ENCODE assay signal across 14 cellular contexts in the genomic region with DNA sequence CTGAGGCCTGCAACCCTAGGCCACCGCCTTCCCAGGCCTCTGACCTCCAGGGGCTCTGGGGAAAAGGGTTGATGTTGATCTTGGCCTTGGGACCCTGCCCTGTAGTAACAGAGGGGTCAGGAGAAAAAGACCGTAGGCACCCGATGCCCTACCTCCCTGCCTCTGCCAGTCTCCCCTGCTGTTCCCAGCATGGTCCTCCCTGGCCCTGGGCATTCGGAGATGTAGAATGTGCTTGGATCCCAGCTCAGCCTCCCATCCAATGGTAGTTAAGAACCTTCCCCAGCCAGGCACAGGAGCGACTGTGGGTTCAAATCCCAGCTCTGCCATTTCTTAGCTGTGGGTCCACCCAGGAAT.
DNase-seq lines count a peak whose midpoint lies in the region; ATAC-seq and TF ChIP-seq lines count a peak whose summit lies in the region.
"Had no signal": no experiment of that assay in that cellular context is flagged by ENCODE, and none has a peak within 500 bp of the region (broad histone marks: within the 10 kb centered on the region; RNA-seq: fewer than 3 reads in every experiment).

No MANE protein-coding gene starts in this region.

- no peak for DNase-seq in activated CD4-positive, alpha-beta T cell treated with anti-CD3 and anti-CD28 coated beads for 36 hours
- DNase-seq in activated CD4-positive, alpha-beta T cell treated with anti-CD3 and anti-CD28 coated beads for 1 hour = no peak
- no peak for DNase-seq in activated CD8-positive, alpha-beta T cell treated with anti-CD3 and anti-CD28 coated beads for 36 hours
- DNase-seq in memory B cell (ENCODE audit: low spot score in 2 of 2) = no peak
- DNase-seq in immature natural killer cell = no peak
- no peak for DNase-seq in C1 segment of cervical spinal cord (lab: John Stamatoyannopoulos, UW)
- DNase-seq in mucosa of gallbladder (ENCODE audit: low spot score) = no peak
- DNase-seq: Caco-2; effector CD4-positive, alpha-beta T cell; NCI-H82; right cardiac atrium; thyroid gland had no signal

- H3K9me3 Mint-ChIP-seq in activated CD4-positive, alpha-beta T cell treated with anti-CD3 and anti-CD28 coated beads for 36 hours (ENCODE audit: low read depth) = no peaks in the 10 kb centered on the region
- no peaks in the 10 kb centered on the region for H3K9me3 Mint-ChIP-seq in activated CD8-positive, alpha-beta T cell treated with anti-CD3 and anti-CD28 coated beads for 36 hours
- H3K9me3 Mint-ChIP-seq in memory B cell = no peaks in the 10 kb centered on the region
- no peaks in the 10 kb centered on the region for H3K9me3 Mint-ChIP-seq in immature natural killer cell
- H3K9me3 Mint-ChIP-seq: neural progenitor cell had no signal

- H3K36me3 Mint-ChIP-seq in activated CD4-positive, alpha-beta T cell treated with anti-CD3 and anti-CD28 coated beads for 36 hours (ENCODE audit: low read depth) = no peaks in the 10 kb centered on the region
- no peaks in the 10 kb centered on the region for H3K36me3 Mint-ChIP-seq in activated CD8-positive, alpha-beta T cell treated with anti-CD3 and anti-CD28 coated beads for 36 hours (ENCODE audit: low read depth)
- H3K36me3 Mint-ChIP-seq in memory B cell = no peaks in the 10 kb centered on the region
- no peaks in the 10 kb centered on the region for H3K36me3 Mint-ChIP-seq in immature natural killer cell
- H3K36me3 Mint-ChIP-seq: neural progenitor cell had no signal

- TF ChIP-seq CTCF in activated CD8-positive, alpha-beta T cell treated with anti-CD3 and anti-CD28 coated beads for 36 hours (IDR thresholded peaks at IDR 0.05) = no peak

- CTCF ChIA-PET in activated CD4-positive, alpha-beta T cell treated with anti-CD3 and anti-CD28 coated beads for 36 hours (lab: Charles Lee) = interaction anchor here (0.7 to 1.1 kb wide), 5 partner anchors 12 to 770 kb away, joined by 3 to 7 read pairs (median 4); no protein-coding TSS in a partner anchor
- CTCF ChIA-PET in activated CD8-positive, alpha-beta T cell treated with anti-CD3 and anti-CD28 coated beads for 36 hours (lab: Charles Lee) = interaction anchor here (0.6 to 1.3 kb wide), 4 partner anchors 31 to 461 kb away, joined by 3 to 7 read pairs (median 4); no protein-coding TSS in a partner anchor

- peaks cover 56% of the 10 kb centered on the region for H3K27me3 Mint-ChIP-seq in activated CD4-positive, alpha-beta T cell treated with anti-CD3 and anti-CD28 coated beads for 36 hours
- H3K27me3 Mint-ChIP-seq in activated CD8-positive, alpha-beta T cell treated with anti-CD3 and anti-CD28 coated beads for 36 hours = peaks cover 52% of the 10 kb centered on the region
- H3K27me3 Mint-ChIP-seq in memory B cell (peaks cover 9% of the 10 kb centered on the region), immature natural killer cell (ENCODE audit: low read depth in 3 of 3) (peaks cover 5 to 17% (median 7%) of the 10 kb centered on the region in 3 donors)

- H3K27ac Mint-ChIP-seq in activated CD4-positive, alpha-beta T cell treated with anti-CD3 and anti-CD28 coated beads for 36 hours = no peak overlapping the region
- H3K27ac Mint-ChIP-seq in activated CD8-positive, alpha-beta T cell treated with anti-CD3 and anti-CD28 coated beads for 36 hours = no peak overlapping the region
- H3K27ac Mint-ChIP-seq in memory B cell (no peak overlapping the region), immature natural killer cell (peak overlapping the region in 1 of 6 donors; percentile 27)

- ATAC-seq in activated CD4-positive, alpha-beta T cell treated with anti-CD3 and anti-CD28 coated beads for 36 hours = peak; percentile 14
- peak; percentile 10 for ATAC-seq in GM21529 (IDR thresholded peaks at IDR 0.05; ENCODE audit: unreplicated experiment)
- no peak for ATAC-seq in activated CD8-positive, alpha-beta T cell treated with anti-CD3 and anti-CD28 coated beads for 36 hours
- ATAC-seq in memory B cell (ENCODE audit: low read depth) = no peak
- ATAC-seq: right cardiac atrium had no signal

- POLR2A ChIA-PET in activated CD4-positive, alpha-beta T cell treated with anti-CD3 and anti-CD28 coated beads for 36 hours (lab: Charles Lee) = no interaction called here
- POLR2A ChIA-PET in activated CD8-positive, alpha-beta T cell treated with anti-CD3 and anti-CD28 coated beads for 36 hours (lab: Charles Lee) = interaction anchor here (1.2 kb wide), 1 partner anchor 26 kb away, joined by 3 read pairs; no protein-coding TSS in a partner anchor

- H3K4me1 Mint-ChIP-seq in activated CD4-positive, alpha-beta T cell treated with anti-CD3 and anti-CD28 coated beads for 36 hours = peaks cover 34% of the 10 kb centered on the region
- H3K4me1 Mint-ChIP-seq in activated CD8-positive, alpha-beta T cell treated with anti-CD3 and anti-CD28 coated beads for 36 hours (ENCODE audit: low read depth) = peaks cover 37% of the 10 kb centered on the region
- H3K4me1 Mint-ChIP-seq in memory B cell (peaks cover 16% of the 10 kb centered on the region), immature natural killer cell (peaks cover 12 to 19% of the 10 kb centered on the region in 2 donors)

- H3K4me3 Mint-ChIP-seq in activated CD4-positive, alpha-beta T cell treated with anti-CD3 and anti-CD28 coated beads for 36 hours = peak overlapping the region; percentile 32
- peak overlapping the region; percentile 49 for H3K4me3 Mint-ChIP-seq in activated CD8-positive, alpha-beta T cell treated with anti-CD3 and anti-CD28 coated beads for 36 hours
- H3K4me3 Mint-ChIP-seq in memory B cell = peak overlapping the region; percentile 21
- peak overlapping the region in 1 of 5 donors; percentile 56 for H3K4me3 Mint-ChIP-seq in immature natural killer cell
- H3K4me3 Mint-ChIP-seq: neural progenitor cell had no signal

- intact Hi-C loops in activated CD4-positive, alpha-beta T cell treated with anti-CD3 and anti-CD28 coated beads for 36 hours (cut with DNase I, micrococcal nuclease) = loop anchor here (1.0 to 5.0 kb wide), 7 partner anchors 38 to 429 kb away; no protein-coding TSS in a partner anchor
- intact Hi-C loops in activated CD8-positive, alpha-beta T cell treated with anti-CD3 and anti-CD28 coated beads for 36 hours (cut with micrococcal nuclease) = loop anchor here (10.0 kb wide), 1 partner anchor 246 kb away; no protein-coding TSS in a partner anchor

Comparison
In these comparisons a context has a peak if more than half of its experiments do, and no peak if none do; other contexts are left out.
1. ATAC-seq: peak in activated CD4-positive, alpha-beta T cell treated with anti-CD3 and anti-CD28 coated beads for 36 hours (single experiment) and GM21529 (single experiment); none in activated CD8-positive, alpha-beta T cell treated with anti-CD3 and anti-CD28 coated beads for 36 hours (single experiment) and memory B cell (single experiment).